ENCODE assay signal across 8 cellular contexts in genomic region chr15:33242669-33243191, GRCh38. TPM values are rescaled to one million over a fixed set of nuclear protein-coding genes. Genes with fewer than 3 reads are reported as not detected.
DNase-seq lines count a peak whose midpoint lies in the region; ATAC-seq and TF ChIP-seq lines count a peak whose summit lies in the region.

No MANE protein-coding gene starts in this region.

- no peaks in the 10 kb centered on the region for H3K9me3 ChIP-seq in naive thymus-derived CD4-positive, alpha-beta T cell (ENCODE audit: control insufficient read depth in 2 of 3, low read length in 3 of 3)

- ATAC-seq in natural killer cell = no peak
- ATAC-seq in natural killer cell treated with Interleukin-12 subunit alpha and Interleukin-12 subunit beta and Interleukin-15 and Interleukin-18, amount 100 ng/mL, for 72 hours = no peak
- ATAC-seq in HG03108 (IDR thresholded peaks at IDR 0.05; ENCODE audit: unreplicated experiment) = no peak
- no peak for ATAC-seq in naive thymus-derived CD4-positive, alpha-beta T cell
- ATAC-seq in HG03520 (IDR thresholded peaks at IDR 0.05; ENCODE audit: unreplicated experiment) = no peak

- H3K9me3 Mint-ChIP-seq in natural killer cell = no peaks in the 10 kb centered on the region
- no peaks in the 10 kb centered on the region for H3K9me3 Mint-ChIP-seq in natural killer cell treated with Interleukin-12 subunit alpha and Interleukin-12 subunit beta and Interleukin-15 and Interleukin-18, amount 100 ng/mL, for 72 hours
- no peaks in the 10 kb centered on the region for H3K9me3 Mint-ChIP-seq in naive thymus-derived CD4-positive, alpha-beta T cell

- H3K27ac Mint-ChIP-seq in natural killer cell = no peak overlapping the region
- H3K27ac Mint-ChIP-seq in natural killer cell treated with Interleukin-12 subunit alpha and Interleukin-12 subunit beta and Interleukin-15 and Interleukin-18, amount 100 ng/mL, for 72 hours = no peak overlapping the region
- H3K27ac Mint-ChIP-seq in naive thymus-derived CD4-positive, alpha-beta T cell = peak overlapping the region in 1 of 9 donors; percentile 11

- peaks cover 0 to 3% of the 10 kb centered on the region in 2 donors for H3K27me3 ChIP-seq in naive thymus-derived CD4-positive, alpha-beta T cell (ENCODE audit: control insufficient read depth in 2 of 2, insufficient read depth in 2 of 2, low read length in 2 of 2)

- TF ChIP-seq CTCF in natural killer cell (IDR thresholded peaks at IDR 0.05) = peak; percentile 39
- peak; percentile 35 for TF ChIP-seq CTCF in RWPE1 (conservative IDR thresholded peaks at IDR 0.05; ENCODE audit: low read depth)
- TF ChIP-seq CTCF in foreskin fibroblast (IDR thresholded peaks at IDR 0.05; ENCODE audit: low read depth, low read length) = peak; percentile 54

- H3K36me3 Mint-ChIP-seq in natural killer cell = no peaks in the 10 kb centered on the region
- H3K36me3 Mint-ChIP-seq in natural killer cell treated with Interleukin-12 subunit alpha and Interleukin-12 subunit beta and Interleukin-15 and Interleukin-18, amount 100 ng/mL, for 72 hours = no peaks in the 10 kb centered on the region
- no peaks in the 10 kb centered on the region for H3K36me3 Mint-ChIP-seq in naive thymus-derived CD4-positive, alpha-beta T cell

- H3K4me1 ChIP-seq in naive thymus-derived CD4-positive, alpha-beta T cell (ENCODE audit: control insufficient read depth in 2 of 2, insufficient read depth in 2 of 2, low read length in 2 of 2) = no peaks in the 10 kb centered on the region

- no peaks in the 10 kb centered on the region for H3K36me3 ChIP-seq in naive thymus-derived CD4-positive, alpha-beta T cell (ENCODE audit: control insufficient read depth in 2 of 3, insufficient read depth in 3 of 3, low read length in 3 of 3)

- CTCF ChIA-PET in RWPE1 (lab: Yijun Ruan, JAX) = interaction anchor here (0.5 to 1.5 kb wide), 3 partner anchors 16 to 426 kb away, joined by 4 to 12 read pairs (median 4); no protein-coding TSS in a partner anchor
- CTCF ChIA-PET in naive thymus-derived CD4-positive, alpha-beta T cell (lab: Charles Lee) = no interaction called here

- no peak overlapping the region for H3K27ac ChIP-seq in RWPE1
- H3K27ac ChIP-seq in naive thymus-derived CD4-positive, alpha-beta T cell (ENCODE audit: low read depth, low read length) = no peak overlapping the region

- DNase-seq in natural killer cell = no peak
- no peak for DNase-seq in natural killer cell treated with Interleukin-12 subunit alpha and Interleukin-12 subunit beta and Interleukin-15 and Interleukin-18, amount 100 ng/mL, for 72 hours (ENCODE audit: low spot score)
- DNase-seq in RWPE1 (ENCODE audit: low spot score) = no peak
- DNase-seq in foreskin fibroblast = no peak
- DNase-seq in naive thymus-derived CD4-positive, alpha-beta T cell = no peak
- DNase-seq in anterior cingulate cortex (lab: John Stamatoyannopoulos, UW) = no peak

- H3K4me3 Mint-ChIP-seq in natural killer cell = no peak overlapping the region
- H3K4me3 Mint-ChIP-seq in natural killer cell treated with Interleukin-12 subunit alpha and Interleukin-12 subunit beta and Interleukin-15 and Interleukin-18, amount 100 ng/mL, for 72 hours = no peak overlapping the region
- no peak overlapping the region for H3K4me3 Mint-ChIP-seq in naive thymus-derived CD4-positive, alpha-beta T cell

- intact Hi-C loops in natural killer cell (cut with micrococcal nuclease) = no loop called here
- intact Hi-C loops in naive thymus-derived CD4-positive, alpha-beta T cell (cut with micrococcal nuclease) = no loop called here

- POLR2A ChIA-PET in RWPE1 (lab: Yijun Ruan, JAX; ENCODE audit: low non-redundant PET) = no interaction called here
- POLR2A ChIA-PET in naive thymus-derived CD4-positive, alpha-beta T cell (lab: Charles Lee) = no interaction called here

- H3K4me3 ChIP-seq in foreskin fibroblast (ENCODE audit: low read depth in 1 of 2, low read length in 2 of 2) = no peak overlapping the region
- no peak overlapping the region for H3K4me3 ChIP-seq in naive thymus-derived CD4-positive, alpha-beta T cell (ENCODE audit: low read length)

- H3K4me1 Mint-ChIP-seq in natural killer cell = no peaks in the 10 kb centered on the region
- no peaks in the 10 kb centered on the region for H3K4me1 Mint-ChIP-seq in natural killer cell treated with Interleukin-12 subunit alpha and Interleukin-12 subunit beta and Interleukin-15 and Interleukin-18, amount 100 ng/mL, for 72 hours (ENCODE audit: low read depth in 2 of 2)
- peaks cover 0 to 18% (median 0%) of the 10 kb centered on the region in 7 donors for H3K4me1 Mint-ChIP-seq in naive thymus-derived CD4-positive, alpha-beta T cell

- peaks cover 13 to 35% of the 10 kb centered on the region in 2 donors for H3K27me3 Mint-ChIP-seq in natural killer cell (ENCODE audit: low read depth in 2 of 2)
- H3K27me3 Mint-ChIP-seq in natural killer cell treated with Interleukin-12 subunit alpha and Interleukin-12 subunit beta and Interleukin-15 and Interleukin-18, amount 100 ng/mL, for 72 hours = peaks cover 5 to 17% of the 10 kb centered on the region in 2 donors
- peaks cover 0 to 4% (median 0%) of the 10 kb centered on the region in 5 donors for H3K27me3 Mint-ChIP-seq in naive thymus-derived CD4-positive, alpha-beta T cell

RNA-seq across cellular contexts. Expression of gene FMN1, which starts 48.2 kb away (rescaled TPM):
- total RNA-seq in natural killer cell = 10 to 100 TPM in 1 of 3 donors, 1 to 10 TPM in 2; 2.0 to 19.2 (median 2.2) TPM
- 1 to 10 TPM in 1 of 2 donors, under 1 TPM in 1; 0.55 to 2.6 TPM for total RNA-seq in natural killer cell treated with Interleukin-12 subunit alpha and Interleukin-12 subunit beta and Interleukin-15 and Interleukin-18, amount 100 ng/mL, for 72 hours
- 10 to 100 TPM in 2 of 5 experiments, under 1 TPM in 3; 0.02 to 32.2 (median 0.70) TPM for total RNA-seq in naive thymus-derived CD4-positive, alpha-beta T cell
- polyA plus RNA-seq in naive thymus-derived CD4-positive, alpha-beta T cell = 1 to 10 TPM in 1 of 2 donors, not detected in 1; 1.4 TPM
